In genomic region chr17:9669551-9670008, GRCh38 we compare ENCODE assay signal across 1 cellular context.
TF ChIP-seq lines count a peak whose summit lies in the region.

No MANE protein-coding gene starts in this region.

TF ChIP-seq in WTC11, 78 proteins besides CTCF, POLR2A, EP300 and RAD21 (continued from another document):
- TF ChIP-seq MLX (CRISPR knock-in tag; IDR thresholded peaks at IDR 0.05), result no peak
- no peak for TF ChIP-seq ZNF263 (CRISPR knock-in tag; IDR thresholded peaks at IDR 0.05; ENCODE audit: low read depth)
- TF ChIP-seq ZNF416 (CRISPR knock-in tag; IDR thresholded peaks at IDR 0.05), result no peak
- no peak for TF ChIP-seq CBFB (CRISPR knock-in tag; IDR thresholded peaks at IDR 0.05; ENCODE audit: low read depth)
